In the genomic region with DNA sequence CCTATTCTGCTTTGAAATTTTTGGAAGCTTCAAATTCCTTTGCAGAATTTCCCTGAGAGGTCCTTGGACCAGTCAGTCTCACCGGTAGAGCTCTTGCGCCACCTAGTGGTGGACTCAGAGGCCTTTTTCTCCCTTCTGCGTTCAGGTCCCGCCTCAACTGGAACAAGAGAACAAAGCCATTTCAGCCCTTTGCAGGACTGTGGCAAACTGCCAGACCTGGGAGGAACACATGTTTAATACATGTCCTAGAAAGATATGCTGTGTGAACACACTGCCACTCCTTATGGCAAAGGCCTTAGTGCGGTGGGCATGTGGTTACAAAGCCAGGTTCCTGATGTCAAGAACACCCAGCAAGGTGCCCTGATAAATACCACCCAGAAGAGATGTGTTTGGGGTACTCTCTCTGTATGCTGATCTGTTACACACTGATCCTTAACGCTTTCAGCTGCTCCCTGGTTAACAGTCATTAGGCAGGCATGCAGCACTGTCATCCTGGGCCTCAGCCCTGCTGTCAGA, we compare ENCODE assay signal across 8 cellular contexts.
DNase-seq lines count a peak whose midpoint lies in the region; ATAC-seq and TF ChIP-seq lines count a peak whose summit lies in the region.

No MANE protein-coding gene starts in this region.

- H3K27me3 ChIP-seq in Loucy (ENCODE audit: insufficient read depth, low read length, poor library complexity, severe bottlenecking) (no peaks in the 10 kb centered on the region), SJSA1 (replicated peaks) (no peaks in the 10 kb centered on the region), uterus (no peaks in the 10 kb centered on the region)

- H2AFZ ChIP-seq in Loucy (ENCODE audit: low read length) = no peak overlapping the region

- H3K9ac ChIP-seq in Loucy (ENCODE audit: low read depth, low read length, poor library complexity, severe bottlenecking) = no peak overlapping the region

- no peak for TF ChIP-seq POLR2A in uterus (IDR thresholded peaks at IDR 0.05)

- no peaks in the 10 kb centered on the region for H3K9me3 ChIP-seq in Loucy (ENCODE audit: insufficient read depth, low read depth, low read length)
- no peaks in the 10 kb centered on the region for H3K9me3 ChIP-seq in SJSA1 (replicated peaks)
- no peaks in the 10 kb centered on the region for H3K9me3 ChIP-seq in uterus

- H4K20me1 ChIP-seq in Loucy (ENCODE audit: insufficient read depth, low read length, poor library complexity, severe bottlenecking) = no peaks in the 10 kb centered on the region

- DNase-seq in DMS53 treated with DMSO at 0.1 percent for 48 hours (lab: John Stamatoyannopoulos, UW; ENCODE audit: unreplicated experiment) = peak; percentile 83
- DNase-seq in SJSA1 (ENCODE audit: low read depth in 1 of 2, low spot score in 2 of 2) = peak; percentile 61 to 79
- peak; percentile 5 to 69 (median 46) for DNase-seq in activated naive CD4-positive, alpha-beta T cell (lab: John Stamatoyannopoulos, UW)
- peak; percentile 82 for DNase-seq in globus pallidus (ENCODE audit: low spot score)
- peak; percentile 66 to 96 (median 90) for DNase-seq in posterior cingulate gyrus
- peak; percentile 83 to 87 for DNase-seq in uterus

- H3K4me3 ChIP-seq in Loucy (ENCODE audit: low read length, poor library complexity, severe bottlenecking) = no peak overlapping the region
- no peak overlapping the region for H3K4me3 ChIP-seq in SJSA1
- H3K4me3 ChIP-seq in uterus = no peak overlapping the region

- peak; percentile 69 for ATAC-seq in GM21576 (IDR thresholded peaks at IDR 0.05; ENCODE audit: unreplicated experiment)

- no peaks in the 10 kb centered on the region for H3K9me2 ChIP-seq in Loucy (replicated peaks; ENCODE audit: low read depth, low read length)

- intact Hi-C loops in posterior cingulate gyrus (cut with DNase I) (loop anchor here (5.0 to 10.0 kb wide), 3 partner anchors 162 to 630 kb away; partner anchors contain the start of gene PRKACB), uterus (cut with DNase I; ENCODE audit: low total_unique reads) (no loop called here)

- H3K79me2 ChIP-seq in Loucy (ENCODE audit: insufficient read depth, low read length) = no peaks in the 10 kb centered on the region

- TF ChIP-seq CTCF in Loucy (conservative IDR thresholded peaks at IDR 0.05; ENCODE audit: low read length) (peak; percentile 94), uterus (IDR thresholded peaks at IDR 0.05) (peak; percentile 86 to 98 (median 92))

- H3K4me2 ChIP-seq in Loucy (ENCODE audit: low read depth, low read length, poor library complexity, severe bottlenecking) = no peak overlapping the region

- H3F3A ChIP-seq in Loucy (ENCODE audit: low read depth) = no peaks in the 10 kb centered on the region

- H3K27ac ChIP-seq in SJSA1 (no peak overlapping the region), uterus (no peak overlapping the region)

- H3K36me3 ChIP-seq in Loucy (ENCODE audit: insufficient read depth, low read length) (no peaks in the 10 kb centered on the region), SJSA1 (no peaks in the 10 kb centered on the region), uterus (no peaks in the 10 kb centered on the region)

- H3K4me1 ChIP-seq in Loucy (ENCODE audit: insufficient read depth, low read length, poor library complexity, severe bottlenecking) = no peaks in the 10 kb centered on the region
- H3K4me1 ChIP-seq in SJSA1 (replicated peaks) = no peaks in the 10 kb centered on the region
- H3K4me1 ChIP-seq in uterus = no peaks in the 10 kb centered on the region
